Comparison of ENCODE assay signal across 8 cellular contexts in the genomic region with DNA sequence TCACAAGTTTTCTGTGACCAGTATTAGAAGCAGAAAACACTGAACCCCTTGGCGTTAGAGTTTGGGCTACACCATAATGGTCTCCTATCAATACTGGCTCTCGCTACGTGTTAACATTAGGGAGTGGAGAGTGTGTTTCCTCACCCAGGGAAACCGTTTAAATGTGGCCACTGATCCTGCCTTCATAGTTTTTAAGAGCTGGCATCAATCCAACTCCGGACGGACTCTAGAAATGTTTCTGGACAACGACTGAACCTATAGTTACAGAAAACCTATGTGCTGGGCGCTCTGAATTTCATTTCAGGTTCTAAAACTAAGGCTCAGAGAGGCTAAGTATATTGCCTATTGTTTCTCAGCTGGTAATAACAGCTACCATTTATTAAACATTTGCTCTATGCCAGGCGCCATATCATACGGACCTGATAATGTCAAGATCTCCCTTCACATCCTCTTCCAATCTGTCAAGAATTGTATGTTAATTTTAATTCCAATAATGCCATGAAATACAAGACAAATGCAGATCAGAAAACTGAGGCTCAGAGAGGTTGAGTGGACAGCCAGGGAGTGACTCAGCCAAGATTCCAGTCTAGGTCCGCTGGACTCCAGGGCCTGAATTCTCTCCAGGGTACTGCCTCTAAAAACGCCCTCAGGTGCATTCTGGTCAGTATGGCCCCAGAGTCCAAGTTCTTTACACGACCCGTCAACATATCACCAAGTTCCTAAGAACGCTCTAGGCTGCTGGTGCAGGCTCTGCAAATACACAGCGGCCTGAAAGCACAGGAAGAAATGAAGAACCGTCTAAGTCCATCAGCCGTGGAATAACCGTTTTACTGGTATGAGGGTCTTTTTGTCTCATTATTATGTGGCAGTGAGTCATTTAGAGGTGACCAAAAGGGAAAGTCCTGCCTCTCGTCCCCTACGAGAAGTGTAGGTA. TPM values are rescaled to one million over a fixed set of nuclear protein-coding genes. Genes with fewer than 3 reads are reported as not detected.
DNase-seq lines count a peak whose midpoint lies in the region; ATAC-seq and TF ChIP-seq lines count a peak whose summit lies in the region.

No MANE protein-coding gene starts in this region.

- no peaks in the 10 kb centered on the region for H3K36me3 ChIP-seq in SJCRH30
- no peaks in the 10 kb centered on the region for H3K36me3 ChIP-seq in muscle layer of colon (ENCODE audit: insufficient read depth, low read length)

- peak overlapping the region; percentile 95 for H3K4me3 Mint-ChIP-seq in stimulated activated naive CD8-positive, alpha-beta T cell treated with anti-CD3 and anti-CD28 coated beads, Interleukin-15, Interleukin-2, amounts not matched to agents 100 ng/mL and 50 ng/mL, for 24 hours
- H3K4me3 Mint-ChIP-seq in endothelial cell (ENCODE audit: unreplicated experiment), result peak overlapping the region; percentile 97

- peaks cover 17% of the 10 kb centered on the region for H3K36me3 Mint-ChIP-seq in stimulated activated naive CD8-positive, alpha-beta T cell treated with anti-CD3 and anti-CD28 coated beads, Interleukin-15, Interleukin-2, amounts not matched to agents 100 ng/mL and 50 ng/mL, for 24 hours (ENCODE audit: low read depth)
- H3K36me3 Mint-ChIP-seq in endothelial cell (ENCODE audit: low read depth, unreplicated experiment), result peaks cover 19% of the 10 kb centered on the region

- H3K27me3 Mint-ChIP-seq in stimulated activated naive CD8-positive, alpha-beta T cell treated with anti-CD3 and anti-CD28 coated beads, Interleukin-15, Interleukin-2, amounts not matched to agents 100 ng/mL and 50 ng/mL, for 24 hours, result no peaks in the 10 kb centered on the region
- peaks cover 5% of the 10 kb centered on the region for H3K27me3 Mint-ChIP-seq in endothelial cell (ENCODE audit: unreplicated experiment)

- H3K4me1 ChIP-seq in SJCRH30 (peaks cover 19% of the 10 kb centered on the region), muscle layer of colon (ENCODE audit: insufficient read depth, low read length) (peaks cover 31% of the 10 kb centered on the region)

- H3K4me3 ChIP-seq in SJCRH30, result peak overlapping the region; percentile 95
- H3K4me3 ChIP-seq in muscle layer of colon (ENCODE audit: low read depth in 1 of 2, low read length in 2 of 2), result peak overlapping the region; percentile 74 to 81

- ATAC-seq in stimulated activated naive CD8-positive, alpha-beta T cell treated with anti-CD3 and anti-CD28 coated beads, Interleukin-15, Interleukin-2, amounts not matched to agents 100 U/mL and 50 U/mL, for 24 hours, result no peak
- no peak for ATAC-seq in GM21717 (IDR thresholded peaks at IDR 0.05; ENCODE audit: unreplicated experiment)

- TF ChIP-seq CTCF in endothelial cell (IDR thresholded peaks at IDR 0.05; ENCODE audit: unreplicated experiment), result no peak

- no peaks in the 10 kb centered on the region for H3K9me3 ChIP-seq in SJCRH30 (replicated peaks)
- H3K9me3 ChIP-seq in muscle layer of colon (ENCODE audit: low read length), result no peaks in the 10 kb centered on the region

- DNase-seq in stimulated activated naive CD8-positive, alpha-beta T cell treated with anti-CD3 and anti-CD28 coated beads, Interleukin-15, Interleukin-2, amounts not matched to agents 100 U/mL and 50 U/mL, for 24 hours, result no peak
- peak; percentile 33 to 63 for DNase-seq in SJCRH30
- DNase-seq in endothelial cell (ENCODE audit: low spot score), result no peak
- no peak for DNase-seq in germinal center (ENCODE audit: low spot score)
- no peak for DNase-seq in T1000 (lab: John Stamatoyannopoulos, UW)

- H3K4me1 Mint-ChIP-seq in stimulated activated naive CD8-positive, alpha-beta T cell treated with anti-CD3 and anti-CD28 coated beads, Interleukin-15, Interleukin-2, amounts not matched to agents 100 ng/mL and 50 ng/mL, for 24 hours (ENCODE audit: low read depth), result peaks cover 68% of the 10 kb centered on the region
- peaks cover 23% of the 10 kb centered on the region for H3K4me1 Mint-ChIP-seq in endothelial cell (ENCODE audit: unreplicated experiment)

- peak overlapping the region; percentile 84 for H3K9ac ChIP-seq in muscle layer of colon (ENCODE audit: low read length)

- H3K27ac Mint-ChIP-seq in stimulated activated naive CD8-positive, alpha-beta T cell treated with anti-CD3 and anti-CD28 coated beads, Interleukin-15, Interleukin-2, amounts not matched to agents 100 ng/mL and 50 ng/mL, for 24 hours, result peak overlapping the region; percentile 99
- H3K27ac Mint-ChIP-seq in endothelial cell (ENCODE audit: unreplicated experiment), result peak overlapping the region; percentile 90

- peak overlapping the region; percentile 94 for H3K27ac ChIP-seq in SJCRH30
- peak overlapping the region; percentile 98 for H3K27ac ChIP-seq in muscle layer of colon (ENCODE audit: low read depth, low read length)

- no peaks in the 10 kb centered on the region for H3K27me3 ChIP-seq in SJCRH30
- no peaks in the 10 kb centered on the region for H3K27me3 ChIP-seq in muscle layer of colon (ENCODE audit: control insufficient read depth in 1 of 2, insufficient read depth in 2 of 2, low read length in 2 of 2)

- no peaks in the 10 kb centered on the region for H3K9me3 Mint-ChIP-seq in stimulated activated naive CD8-positive, alpha-beta T cell treated with anti-CD3 and anti-CD28 coated beads, Interleukin-15, Interleukin-2, amounts not matched to agents 100 ng/mL and 50 ng/mL, for 24 hours
- H3K9me3 Mint-ChIP-seq in endothelial cell (ENCODE audit: unreplicated experiment), result no peaks in the 10 kb centered on the region

RNA-seq across cellular contexts. Expression of a gene that starts 0.9 kb away (rescaled TPM):
- 54.4 and 56.0 TPM in 2 replicates for total RNA-seq in SJCRH30 (2014; rRNA removed; shearing (Covaris generic))
- 90.8 TPM for total RNA-seq in endothelial cell (ENCODE audit: unreplicated experiment)

Comparison
In these comparisons a context has a peak if more than half of its experiments do, and no peak if none do; other contexts are left out.
1. DNase-seq: peak in SJCRH30 (2 of 2); none in stimulated activated naive CD8-positive, alpha-beta T cell treated with anti-CD3 and anti-CD28 coated beads, Interleukin-15, Interleukin-2, amounts not matched to agents 100 U/mL and 50 U/mL, for 24 hours (single experiment), endothelial cell (single experiment), germinal center (single experiment) and T1000 (single experiment).